ENCODE assay signal across 12 cellular contexts in the genomic region with DNA sequence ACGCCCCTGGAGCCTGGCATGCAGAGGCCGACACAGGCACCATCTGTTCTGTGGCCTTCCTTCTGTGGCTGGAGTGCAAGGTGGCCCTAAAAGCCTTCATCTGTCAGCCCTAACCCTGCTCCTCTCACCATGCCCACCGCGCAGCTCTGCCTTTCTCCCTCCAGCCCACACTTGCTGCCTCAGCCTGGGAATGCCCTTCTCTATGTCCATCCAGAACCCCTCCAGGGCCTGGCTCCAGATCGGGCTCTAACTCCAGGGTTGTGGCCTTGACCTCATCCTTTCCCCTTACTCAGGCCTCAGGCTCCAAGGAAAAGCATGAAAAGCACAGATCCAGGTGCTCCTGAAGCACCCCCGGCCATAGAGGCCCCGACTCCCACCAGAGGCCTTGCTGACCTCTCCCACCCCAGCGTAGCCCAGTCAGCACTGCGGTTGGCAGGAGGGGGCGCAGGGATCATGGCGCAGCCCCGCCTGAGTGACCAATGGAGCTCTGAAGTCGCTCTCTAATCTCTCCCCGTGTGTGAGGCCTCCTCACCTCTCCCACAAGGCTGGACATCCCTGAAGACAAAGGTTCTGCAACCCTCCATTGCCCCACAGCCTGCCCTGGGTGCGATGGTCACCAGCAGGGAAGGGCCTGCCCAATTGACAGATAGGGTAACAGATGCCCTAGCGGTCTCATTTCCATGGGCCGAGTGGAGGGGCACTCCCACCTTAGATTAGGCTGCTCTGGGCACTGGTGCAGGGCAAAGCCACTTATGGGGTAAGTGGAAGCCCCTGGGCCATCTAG. TPM values are rescaled to one million over a fixed set of nuclear protein-coding genes. Genes with fewer than 3 reads are reported as not detected.
A peak's percentile ranks its signal among the peaks of the same experiment; 100 is the strongest.
DNase-seq lines count a peak whose midpoint lies in the region; ATAC-seq and TF ChIP-seq lines count a peak whose summit lies in the region.
"Had no signal": no experiment of that assay in that cellular context is flagged by ENCODE, and none has a peak within 500 bp of the region (broad histone marks: within the 10 kb centered on the region; RNA-seq: fewer than 3 reads in every experiment).

No MANE protein-coding gene starts in this region.

- no peak for DNase-seq in effector memory CD8-positive, alpha-beta T cell
- DNase-seq in T-cell (no peak), GDM1 (lab: John Stamatoyannopoulos, UW) (no peak)
- DNase-seq: activated CD8-positive, alpha-beta T cell treated with anti-CD3 and anti-CD28 coated beads, Interleukin-2, amount 10 ng/mL, durations not matched to agents 7 days and 5 days; activated naive CD8-positive, alpha-beta T cell treated with anti-CD3 and anti-CD28 coated beads, Interleukin-2, amount 10 ng/mL, durations not matched to agents 7 days and 5 days; mucosa of descending colon; NCI-H2029 treated with DMSO at 0.1 percent for 48 hours had no signal

- TF ChIP-seq CTCF in nephron (IDR thresholded peaks at IDR 0.05; ENCODE audit: unreplicated experiment in 3 of 3): no peak

- no peaks in the 10 kb centered on the region for H3K27me3 Mint-ChIP-seq in activated T-helper 17 cell treated with anti-CD3 and anti-CD28 coated beads, Interleukin-2, amount 50 U/mL, for 72 hours
- peaks cover 0 to 7% of the 10 kb centered on the region in 2 donors for H3K27me3 Mint-ChIP-seq in effector memory CD8-positive, alpha-beta T cell
- peaks cover 4% of the 10 kb centered on the region for H3K27me3 Mint-ChIP-seq in nephron (ENCODE audit: low read depth)
- H3K27me3 Mint-ChIP-seq in T-cell: no peaks in the 10 kb centered on the region

- H3K4me1 Mint-ChIP-seq in activated T-helper 17 cell treated with anti-CD3 and anti-CD28 coated beads, Interleukin-2, amount 50 U/mL, for 72 hours: peaks cover 9% of the 10 kb centered on the region
- peaks cover 5 to 11% of the 10 kb centered on the region in 2 donors for H3K4me1 Mint-ChIP-seq in effector memory CD8-positive, alpha-beta T cell (ENCODE audit: low read depth in 2 of 2)
- H3K4me1 Mint-ChIP-seq in nephron: peaks cover 87% of the 10 kb centered on the region
- H3K4me1 Mint-ChIP-seq in T-cell: no peaks in the 10 kb centered on the region

- POLR2A ChIA-PET in T-cell (lab: Charles Lee): no interaction called here

- H3K27ac Mint-ChIP-seq in activated T-helper 17 cell treated with anti-CD3 and anti-CD28 coated beads, Interleukin-2, amount 50 U/mL, for 72 hours: peak overlapping the region; percentile 97
- peak overlapping the region; percentile 51 to 62 for H3K27ac Mint-ChIP-seq in effector memory CD8-positive, alpha-beta T cell
- peak overlapping the region; percentile 15 to 98 (median 92) for H3K27ac Mint-ChIP-seq in nephron
- H3K27ac Mint-ChIP-seq in T-cell: peak overlapping the region in 1 of 2 donors; percentile 27
- H3K27ac Mint-ChIP-seq: activated CD8-positive, alpha-beta T cell treated with anti-CD3 and anti-CD28 coated beads, Interleukin-2, amount 10 ng/mL, durations not matched to agents 7 days and 5 days; activated naive CD8-positive, alpha-beta T cell treated with anti-CD3 and anti-CD28 coated beads, Interleukin-2, amount 10 ng/mL, durations not matched to agents 7 days and 5 days had no signal

- peak overlapping the region; percentile 32 for H3K4me3 Mint-ChIP-seq in activated T-helper 17 cell treated with anti-CD3 and anti-CD28 coated beads, Interleukin-2, amount 50 U/mL, for 72 hours
- no peak overlapping the region for H3K4me3 Mint-ChIP-seq in effector memory CD8-positive, alpha-beta T cell
- H3K4me3 Mint-ChIP-seq in nephron (peak overlapping the region in 1 of 3 experiments; percentile 58), T-cell (no peak overlapping the region)
- H3K4me3 Mint-ChIP-seq: activated CD8-positive, alpha-beta T cell treated with anti-CD3 and anti-CD28 coated beads, Interleukin-2, amount 10 ng/mL, durations not matched to agents 7 days and 5 days; activated naive CD8-positive, alpha-beta T cell treated with anti-CD3 and anti-CD28 coated beads, Interleukin-2, amount 10 ng/mL, durations not matched to agents 7 days and 5 days had no signal

- no peak for ATAC-seq in activated T-helper 17 cell treated with anti-CD3 and anti-CD28 coated beads, Interleukin-2, amount 50 U/mL, for 72 hours (replicated peaks)
- no peak for ATAC-seq in effector memory CD8-positive, alpha-beta T cell (replicated peaks)
- ATAC-seq in T-cell (replicated peaks in 1 of 4): no peak
- ATAC-seq in GM18519 (IDR thresholded peaks at IDR 0.05; ENCODE audit: low FRiP score, unreplicated experiment): no peak
- ATAC-seq: activated CD8-positive, alpha-beta T cell treated with anti-CD3 and anti-CD28 coated beads, Interleukin-2, amount 10 ng/mL, durations not matched to agents 7 days and 5 days; K562 had no signal

- CTCF ChIA-PET in T-cell (lab: Charles Lee): interaction anchor here in 1 of 2 donors (0.6 kb wide), 1 partner anchor 66 kb away, joined by 3 read pairs; no protein-coding TSS in a partner anchor

- H3K27ac ChIP-seq in temporal lobe (ENCODE audit: low read depth, low read length): peak overlapping the region; percentile 91

- no peaks in the 10 kb centered on the region for H3K9me3 Mint-ChIP-seq in activated T-helper 17 cell treated with anti-CD3 and anti-CD28 coated beads, Interleukin-2, amount 50 U/mL, for 72 hours
- no peaks in the 10 kb centered on the region for H3K9me3 Mint-ChIP-seq in effector memory CD8-positive, alpha-beta T cell
- H3K9me3 Mint-ChIP-seq in nephron (no peaks in the 10 kb centered on the region), T-cell (no peaks in the 10 kb centered on the region)
- H3K9me3 Mint-ChIP-seq: activated naive CD8-positive, alpha-beta T cell treated with anti-CD3 and anti-CD28 coated beads, Interleukin-2, amount 10 ng/mL, durations not matched to agents 7 days and 5 days had no signal

- no peaks in the 10 kb centered on the region for H3K36me3 Mint-ChIP-seq in activated T-helper 17 cell treated with anti-CD3 and anti-CD28 coated beads, Interleukin-2, amount 50 U/mL, for 72 hours (ENCODE audit: low read depth)
- no peaks in the 10 kb centered on the region for H3K36me3 Mint-ChIP-seq in effector memory CD8-positive, alpha-beta T cell (ENCODE audit: insufficient read depth)
- peaks cover 16% of the 10 kb centered on the region for H3K36me3 Mint-ChIP-seq in nephron (ENCODE audit: low read depth)
- no peaks in the 10 kb centered on the region for H3K36me3 Mint-ChIP-seq in T-cell
- H3K36me3 Mint-ChIP-seq: activated naive CD8-positive, alpha-beta T cell treated with anti-CD3 and anti-CD28 coated beads, Interleukin-2, amount 10 ng/mL, durations not matched to agents 7 days and 5 days had no signal

RNA-seq across cellular contexts. Expression of gene ZCCHC24, which starts 9.2 kb away (rescaled TPM):
- total RNA-seq in activated T-helper 17 cell treated with anti-CD3 and anti-CD28 coated beads, Interleukin-2, amount 50 U/mL, for 72 hours: 1 to 10 TPM; 1.3 to 2.6 TPM
- 5.7 TPM for total RNA-seq in temporal lobe
- total RNA-seq in T-cell: 1 to 10 TPM in 4 of 5 donors, under 1 TPM in 1; 0.60 to 2.4 (median 1.9) TPM
